In genomic region chr1:226743259-226743658, GRCh38 we compare ENCODE assay signal across 33 cellular contexts.
"Had no signal": no experiment of that assay in that cellular context is flagged by ENCODE, and none has a peak within 500 bp of the region (broad histone marks: within the 10 kb centered on the region; RNA-seq: fewer than 3 reads in every experiment).

No MANE protein-coding gene starts in this region.

- H3K27ac ChIP-seq: brain microvascular endothelial cell, colonic mucosa, esophagus muscularis mucosa, foreskin keratinocyte, gastroesophageal sphincter, heart right ventricle, hepatocyte had no signal

- H3K27me3 Mint-ChIP-seq: activated CD4-positive, alpha-beta memory T cell treated with anti-CD3 and anti-CD28 coated beads for 36 hours; activated CD4-positive, alpha-beta T cell treated with anti-CD3 and anti-CD28 coated beads for 36 hours; activated naive CD4-positive, alpha-beta T cell treated with anti-CD3 and anti-CD28 coated beads, Interleukin-2, amount 10 ng/mL, durations not matched to agents 7 days and 5 days; activated naive CD8-positive, alpha-beta T cell; T-helper 17 cell had no signal

- H3K36me3 Mint-ChIP-seq: activated CD4-positive, alpha-beta memory T cell treated with anti-CD3 and anti-CD28 coated beads for 36 hours; activated naive CD8-positive, alpha-beta T cell had no signal

- H3K9me3 ChIP-seq: colonic mucosa, esophagus muscularis mucosa, gastroesophageal sphincter had no signal

- H3K9me3 Mint-ChIP-seq: activated CD4-positive, alpha-beta memory T cell treated with anti-CD3 and anti-CD28 coated beads for 36 hours had no signal

- DNase-seq: activated CD4-positive, alpha-beta memory T cell treated with anti-CD3 and anti-CD28 coated beads for 36 hours; activated CD4-positive, alpha-beta T cell treated with anti-CD3 and anti-CD28 coated beads for 36 hours; activated CD4-positive, alpha-beta T cell treated with anti-CD3 and anti-CD28 coated beads, Interleukin-2, amount 10 ng/mL, durations not matched to agents 24 days and 14 days; activated CD4-positive, CD25-positive, alpha-beta regulatory T cell; activated CD4-positive, CD25-positive, alpha-beta regulatory T cell treated with anti-CD3 and anti-CD28 coated beads, Interleukin-2, amount 50 U/mL, for 72 hours; activated CD8-positive, alpha-beta memory T cell treated with anti-CD3 and anti-CD28 coated beads, Interleukin-2, amount 10 ng/mL, durations not matched to agents 7 days and 5 days; activated CD8-positive, alpha-beta memory T cell treated with anti-CD3 and anti-CD28 coated beads, Interleukin-2, amount 50 U/mL, for 4 hours; activated CD8-positive, alpha-beta T cell treated with anti-CD3 and anti-CD28 coated beads, Interleukin-2, amount 10 ng/mL, durations not matched to agents 7 days and 5 days; activated effector memory CD4-positive, alpha-beta T cell treated with anti-CD3 and anti-CD28 coated beads, Interleukin-2, amount 50 U/mL, for 16 hours; activated naive CD4-positive, alpha-beta T cell treated with anti-CD3 and anti-CD28 coated beads, Interleukin-2, amount 10 ng/mL, durations not matched to agents 7 days and 5 days; activated T-cell treated with anti-CD3 and anti-CD28 coated beads, Interleukin-2, amount 50 U/mL, for 1 hour; activated T-cell treated with anti-CD3 and anti-CD28 coated beads, Interleukin-2, amount 50 U/mL, for 48 hours; amniotic stem cell; anterior cingulate cortex; brain microvascular endothelial cell; colonic mucosa; effector CD8-positive, alpha-beta T cell; endodermal cell; erythroblast; foreskin keratinocyte; heart right ventricle; T-helper 1 cell; T-helper 17 cell; T1000 had no signal

- H3K4me3 ChIP-seq: colonic mucosa, esophagus muscularis mucosa, gastroesophageal sphincter, heart right ventricle, hepatocyte had no signal

- H3K4me3 Mint-ChIP-seq: activated CD4-positive, alpha-beta memory T cell treated with anti-CD3 and anti-CD28 coated beads for 36 hours; activated CD4-positive, alpha-beta T cell treated with anti-CD3 and anti-CD28 coated beads for 36 hours; activated CD4-positive, alpha-beta T cell treated with anti-CD3 and anti-CD28 coated beads, Interleukin-2, amount 10 ng/mL, durations not matched to agents 24 days and 14 days; activated CD8-positive, alpha-beta memory T cell treated with anti-CD3 and anti-CD28 coated beads, Interleukin-2, amount 10 ng/mL, durations not matched to agents 7 days and 5 days; activated CD8-positive, alpha-beta T cell treated with anti-CD3 and anti-CD28 coated beads, Interleukin-2, amount 10 ng/mL, durations not matched to agents 7 days and 5 days; activated naive CD4-positive, alpha-beta T cell treated with anti-CD3 and anti-CD28 coated beads, Interleukin-2, amount 10 ng/mL, durations not matched to agents 7 days and 5 days; activated naive CD8-positive, alpha-beta T cell; activated T-helper 1 cell treated with anti-CD3 and anti-CD28 coated beads, Interleukin-12 subunit alpha, Interleukin-12 subunit beta, Interleukin-2, Interleukin-4 antibody, amounts not matched to agents 30 ng/mL and 10 ng/mL and 1 ng/mL, durations not matched to agents 14 hours and 24 hours and 36 hours; endodermal cell; T-helper 17 cell; T-helper 2 cell treated with Interferon-gamma antibody and Interleukin-4, amounts not matched to agents 5 μg/mL and 100 μg/mL, for 36 hours had no signal

- H3K4me1 ChIP-seq: colonic mucosa had no signal

- H3K36me3 ChIP-seq: brain microvascular endothelial cell, colonic mucosa, esophagus muscularis mucosa, gastroesophageal sphincter, heart right ventricle had no signal

- H3K27me3 ChIP-seq: brain microvascular endothelial cell, colonic mucosa, esophagus muscularis mucosa, foreskin keratinocyte, gastroesophageal sphincter, heart right ventricle, hepatocyte had no signal

- FAIRE-seq: astrocyte, bronchial epithelial cell had no signal

- H3K27ac Mint-ChIP-seq: activated CD4-positive, alpha-beta memory T cell treated with anti-CD3 and anti-CD28 coated beads for 36 hours; activated CD4-positive, alpha-beta T cell treated with anti-CD3 and anti-CD28 coated beads for 36 hours; activated CD4-positive, alpha-beta T cell treated with anti-CD3 and anti-CD28 coated beads, Interleukin-2, amount 10 ng/mL, durations not matched to agents 24 days and 14 days; activated CD8-positive, alpha-beta memory T cell treated with anti-CD3 and anti-CD28 coated beads, Interleukin-2, amount 10 ng/mL, durations not matched to agents 7 days and 5 days; activated CD8-positive, alpha-beta T cell treated with anti-CD3 and anti-CD28 coated beads, Interleukin-2, amount 10 ng/mL, durations not matched to agents 7 days and 5 days; activated naive CD4-positive, alpha-beta T cell treated with anti-CD3 and anti-CD28 coated beads, Interleukin-2, amount 10 ng/mL, durations not matched to agents 7 days and 5 days; activated naive CD8-positive, alpha-beta T cell; activated T-helper 1 cell treated with anti-CD3 and anti-CD28 coated beads, Interleukin-12 subunit alpha, Interleukin-12 subunit beta, Interleukin-2, Interleukin-4 antibody, amounts not matched to agents 30 ng/mL and 10 ng/mL and 1 ng/mL, durations not matched to agents 14 hours and 24 hours and 36 hours; activated T-helper 2 cell treated with anti-CD3 and anti-CD28 coated beads, Interferon-gamma antibody, Interleukin-2, Interleukin-4, amounts not matched to agents 10 μg/mL and 5 μg/mL and 100 μg/mL, durations not matched to agents 14 hours and 24 hours and 36 hours; endodermal cell; T-helper 17 cell; T-helper 2 cell treated with Interferon-gamma antibody and Interleukin-4, amounts not matched to agents 5 μg/mL and 100 μg/mL, for 36 hours had no signal
